In the genomic region with DNA sequence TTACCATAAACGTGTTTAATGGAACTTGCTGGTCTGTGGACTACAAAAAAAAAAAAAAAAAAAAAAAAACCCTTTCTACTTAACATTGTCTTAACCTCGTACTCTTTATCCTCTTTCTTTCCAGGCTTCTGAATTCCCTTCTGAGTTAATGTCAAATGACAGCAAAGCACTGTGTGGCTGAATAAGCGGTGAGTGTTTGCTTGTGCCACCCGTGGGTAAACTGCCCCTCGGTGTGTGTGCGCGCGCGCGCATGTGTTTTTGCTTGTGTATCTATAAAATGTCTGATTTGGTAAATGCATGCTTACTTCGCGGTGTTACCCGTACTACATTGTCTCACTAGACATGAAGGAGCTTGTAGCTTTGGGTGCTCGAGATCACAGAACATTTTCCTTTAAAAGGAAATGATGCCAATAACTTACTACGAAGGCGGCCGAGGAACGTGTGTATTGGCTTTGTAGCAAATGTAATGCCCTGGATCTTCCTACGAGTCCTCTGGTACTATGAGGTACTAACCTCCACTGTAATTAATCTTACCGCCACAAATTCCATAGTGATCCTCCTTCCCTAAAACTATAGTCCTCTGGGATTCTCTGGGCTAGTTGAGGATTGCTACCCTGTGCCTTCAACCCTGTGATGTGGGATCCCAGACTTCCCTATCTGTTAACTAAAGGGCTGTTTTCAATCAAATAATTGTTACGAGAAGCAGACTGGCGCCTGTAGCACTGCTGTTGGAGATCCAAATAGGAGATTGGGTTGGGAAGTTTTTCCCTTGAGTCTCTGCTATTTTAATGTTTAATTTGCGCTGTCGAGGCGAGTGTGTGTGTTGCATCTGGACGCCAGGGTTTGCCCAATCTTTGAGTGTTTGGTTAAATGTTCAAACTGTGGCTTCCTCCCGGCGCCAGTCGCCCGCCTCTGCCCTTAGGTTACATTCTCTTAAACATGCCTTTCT, we compare ENCODE assay signal across 1 cellular context.
TF ChIP-seq lines count a peak whose summit lies in the region.

No MANE protein-coding gene starts in this region.

TF ChIP-seq in SK-N-SH treated with all-trans-retinoic acid at 6 μM for 48 hours, 23 proteins besides CTCF, POLR2A, EP300 and RAD21 (continued from another document):
- TF ChIP-seq, protein P1, sequence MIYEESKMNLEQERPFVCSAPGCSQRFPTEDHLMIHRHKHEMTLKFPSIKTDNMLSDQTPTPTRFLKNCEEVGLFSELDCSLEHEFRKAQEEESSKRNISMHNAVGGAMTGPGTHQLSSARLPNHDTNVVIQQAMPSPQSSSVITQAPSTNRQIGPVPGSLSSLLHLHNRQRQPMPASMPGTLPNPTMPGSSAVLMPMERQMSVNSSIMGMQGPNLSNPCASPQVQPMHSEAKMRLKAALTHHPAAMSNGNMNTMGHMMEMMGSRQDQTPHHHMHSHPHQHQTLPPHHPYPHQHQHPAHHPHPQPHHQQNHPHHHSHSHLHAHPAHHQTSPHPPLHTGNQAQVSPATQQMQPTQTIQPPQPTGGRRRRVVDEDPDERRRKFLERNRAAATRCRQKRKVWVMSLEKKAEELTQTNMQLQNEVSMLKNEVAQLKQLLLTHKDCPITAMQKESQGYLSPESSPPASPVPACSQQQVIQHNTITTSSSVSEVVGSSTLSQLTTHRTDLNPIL (CRISPR knock-in tag; IDR thresholded peaks at IDR 0.05; ENCODE audit: low read depth), result no peak
- no peak for TF ChIP-seq OSR1 (CRISPR knock-in tag; IDR thresholded peaks at IDR 0.05)
- peak; percentile 65 for TF ChIP-seq ZNF8 (CRISPR knock-in tag; IDR thresholded peaks at IDR 0.05)
- TF ChIP-seq ZFP30 (CRISPR knock-in tag; IDR thresholded peaks at IDR 0.05), result no peak
- no peak for TF ChIP-seq ZC3H10 (CRISPR knock-in tag; IDR thresholded peaks at IDR 0.05)
- no peak for TF ChIP-seq CSDC2 (CRISPR knock-in tag; IDR thresholded peaks at IDR 0.05)
- TF ChIP-seq SNAI2 (CRISPR knock-in tag; IDR thresholded peaks at IDR 0.05), result 0 out of 2 replicates have a peak, but pooled peaks have one; percentile 47
- TF ChIP-seq, protein P2, sequence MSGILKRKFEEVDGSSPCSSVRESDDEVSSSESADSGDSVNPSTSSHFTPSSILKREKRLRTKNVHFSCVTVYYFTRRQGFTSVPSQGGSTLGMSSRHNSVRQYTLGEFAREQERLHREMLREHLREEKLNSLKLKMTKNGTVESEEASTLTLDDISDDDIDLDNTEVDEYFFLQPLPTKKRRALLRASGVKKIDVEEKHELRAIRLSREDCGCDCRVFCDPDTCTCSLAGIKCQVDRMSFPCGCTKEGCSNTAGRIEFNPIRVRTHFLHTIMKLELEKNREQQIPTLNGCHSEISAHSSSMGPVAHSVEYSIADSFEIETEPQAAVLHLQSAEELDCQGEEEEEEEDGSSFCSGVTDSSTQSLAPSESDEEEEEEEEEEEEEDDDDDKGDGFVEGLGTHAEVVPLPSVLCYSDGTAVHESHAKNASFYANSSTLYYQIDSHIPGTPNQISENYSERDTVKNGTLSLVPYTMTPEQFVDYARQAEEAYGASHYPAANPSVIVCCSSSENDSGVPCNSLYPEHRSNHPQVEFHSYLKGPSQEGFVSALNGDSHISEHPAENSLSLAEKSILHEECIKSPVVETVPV (CRISPR knock-in tag; IDR thresholded peaks at IDR 0.05), result no peak; the same call in 1 of the 2 replicates
- TF ChIP-seq TCF4 (CRISPR knock-in tag; IDR thresholded peaks at IDR 0.05; ENCODE audit: borderline replicate concordance), result peak; percentile 98
- TF ChIP-seq ZNF565 (CRISPR knock-in tag; conservative IDR thresholded peaks at IDR 0.05; ENCODE audit: low read depth), result peak; percentile 62; the same call in 1 of the 2 replicates
- no peak; the same call in 1 of the 2 replicates for TF ChIP-seq GLIS3 (CRISPR knock-in tag; IDR thresholded peaks at IDR 0.05)
- TF ChIP-seq, protein P3, sequence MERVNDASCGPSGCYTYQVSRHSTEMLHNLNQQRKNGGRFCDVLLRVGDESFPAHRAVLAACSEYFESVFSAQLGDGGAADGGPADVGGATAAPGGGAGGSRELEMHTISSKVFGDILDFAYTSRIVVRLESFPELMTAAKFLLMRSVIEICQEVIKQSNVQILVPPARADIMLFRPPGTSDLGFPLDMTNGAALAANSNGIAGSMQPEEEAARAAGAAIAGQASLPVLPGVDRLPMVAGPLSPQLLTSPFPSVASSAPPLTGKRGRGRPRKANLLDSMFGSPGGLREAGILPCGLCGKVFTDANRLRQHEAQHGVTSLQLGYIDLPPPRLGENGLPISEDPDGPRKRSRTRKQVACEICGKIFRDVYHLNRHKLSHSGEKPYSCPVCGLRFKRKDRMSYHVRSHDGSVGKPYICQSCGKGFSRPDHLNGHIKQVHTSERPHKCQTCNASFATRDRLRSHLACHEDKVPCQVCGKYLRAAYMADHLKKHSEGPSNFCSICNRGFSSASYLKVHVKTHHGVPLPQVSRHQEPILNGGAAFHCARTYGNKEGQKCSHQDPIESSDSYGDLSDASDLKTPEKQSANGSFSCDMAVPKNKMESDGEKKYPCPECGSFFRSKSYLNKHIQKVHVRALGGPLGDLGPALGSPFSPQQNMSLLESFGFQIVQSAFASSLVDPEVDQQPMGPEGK (CRISPR knock-in tag; IDR thresholded peaks at IDR 0.05; ENCODE audit: borderline replicate concordance), result 0 out of 2 replicates have a peak, but pooled peaks have one; percentile 17
